Comparison of ENCODE assay signal across 26 cellular contexts in genomic region chr5:179114756-179115155, GRCh38.
"Had no signal": no experiment of that assay in that cellular context is flagged by ENCODE, and none has a peak within 500 bp of the region (broad histone marks: within the 10 kb centered on the region; RNA-seq: fewer than 3 reads in every experiment).

No MANE protein-coding gene starts in this region.

- H3K4me3 Mint-ChIP-seq: activated B cell treated with CpG ODN at 0.5 μM for 24 hours; activated CD4-positive, alpha-beta memory T cell treated with anti-CD3 and anti-CD28 coated beads for 36 hours; activated CD4-positive, alpha-beta T cell treated with anti-CD3 and anti-CD28 coated beads, Interleukin-2, amount 10 ng/mL, durations not matched to agents 7 days and 5 days; activated naive CD8-positive, alpha-beta T cell treated with anti-CD3 and anti-CD28 coated beads, Interleukin-2, amount 50 U/mL, for 24 hours; activated T-cell treated with anti-CD3 and anti-CD28 coated beads, Interleukin-2, amount 50 U/mL, for 4 hours; brain had no signal

- DNase-seq: activated B cell treated with CpG ODN at 0.5 μM for 24 hours; activated CD4-positive, alpha-beta memory T cell treated with anti-CD3 and anti-CD28 coated beads for 36 hours; activated CD4-positive, alpha-beta T cell treated with anti-CD3 and anti-CD28 coated beads, Interleukin-2, amount 10 ng/mL, durations not matched to agents 7 days and 5 days; activated CD8-positive, alpha-beta memory T cell treated with anti-CD3 and anti-CD28 coated beads for 24 hours; activated effector memory CD4-positive, alpha-beta T cell treated with anti-CD3 and anti-CD28 coated beads, Interleukin-2, amount 50 U/mL, for 16 hours; activated naive CD4-positive, alpha-beta T cell treated with Interleukin-2 at 50 U/mL for 16 hours; activated naive CD8-positive, alpha-beta T cell treated with anti-CD3 and anti-CD28 coated beads, Interleukin-2, amount 50 U/mL, for 24 hours; activated T-cell treated with anti-CD3 and anti-CD28 coated beads, Interleukin-2, amount 50 U/mL, for 4 hours; amniotic stem cell; MV-4-11; NCI-H1092 treated with DMSO at 0.1 percent for 48 hours; NCI-H1417 treated with DMSO at 0.1 percent for 48 hours; NCI-H1694; NCI-H2029; NCI-H510A treated with DMSO at 0.1 percent for 48 hours; NCI-H69; NK-92 treated with Interleukin-12 subunit alpha and Interleukin-12 subunit beta, amount 100 ng/mL, for 24 hours; OCI-M1; Right ventricle myocardium superior; RPMI8226; SJCRH30; SK-N-SH; T-helper 1 cell had no signal

- H3K36me3 ChIP-seq: SJCRH30 had no signal

- H3K4me1 ChIP-seq: SJCRH30 had no signal

- H3K27me3 ChIP-seq: SJCRH30 had no signal

- H3K9me3 ChIP-seq: SJCRH30, SK-N-SH had no signal

- H3K27ac ChIP-seq: KMS-11, SJCRH30 had no signal

- H3K4me1 Mint-ChIP-seq: activated B cell treated with CpG ODN at 0.5 μM for 24 hours; activated CD4-positive, alpha-beta T cell treated with anti-CD3 and anti-CD28 coated beads, Interleukin-2, amount 10 ng/mL, durations not matched to agents 7 days and 5 days; activated naive CD8-positive, alpha-beta T cell treated with anti-CD3 and anti-CD28 coated beads, Interleukin-2, amount 50 U/mL, for 24 hours; brain had no signal

- H3K27me3 Mint-ChIP-seq: activated B cell treated with CpG ODN at 0.5 μM for 24 hours; activated CD4-positive, alpha-beta T cell treated with anti-CD3 and anti-CD28 coated beads, Interleukin-2, amount 10 ng/mL, durations not matched to agents 7 days and 5 days; activated naive CD8-positive, alpha-beta T cell treated with anti-CD3 and anti-CD28 coated beads, Interleukin-2, amount 50 U/mL, for 24 hours; brain had no signal

- H3K27ac Mint-ChIP-seq: activated B cell treated with CpG ODN at 0.5 μM for 24 hours; activated CD4-positive, alpha-beta memory T cell treated with anti-CD3 and anti-CD28 coated beads for 36 hours; activated CD4-positive, alpha-beta T cell treated with anti-CD3 and anti-CD28 coated beads, Interleukin-2, amount 10 ng/mL, durations not matched to agents 7 days and 5 days; activated naive CD4-positive, alpha-beta T cell treated with anti-CD3 and anti-CD28 coated beads, Interleukin-2, amount 50 U/mL, for 72 hours; activated naive CD8-positive, alpha-beta T cell treated with anti-CD3 and anti-CD28 coated beads, Interleukin-2, amount 50 U/mL, for 24 hours; brain had no signal

- H3K4me2 ChIP-seq: KMS-11, SK-N-SH had no signal

- H3K4me3 ChIP-seq: SJCRH30 had no signal
